ENCODE assay signal across 2 cellular contexts in the genomic region with DNA sequence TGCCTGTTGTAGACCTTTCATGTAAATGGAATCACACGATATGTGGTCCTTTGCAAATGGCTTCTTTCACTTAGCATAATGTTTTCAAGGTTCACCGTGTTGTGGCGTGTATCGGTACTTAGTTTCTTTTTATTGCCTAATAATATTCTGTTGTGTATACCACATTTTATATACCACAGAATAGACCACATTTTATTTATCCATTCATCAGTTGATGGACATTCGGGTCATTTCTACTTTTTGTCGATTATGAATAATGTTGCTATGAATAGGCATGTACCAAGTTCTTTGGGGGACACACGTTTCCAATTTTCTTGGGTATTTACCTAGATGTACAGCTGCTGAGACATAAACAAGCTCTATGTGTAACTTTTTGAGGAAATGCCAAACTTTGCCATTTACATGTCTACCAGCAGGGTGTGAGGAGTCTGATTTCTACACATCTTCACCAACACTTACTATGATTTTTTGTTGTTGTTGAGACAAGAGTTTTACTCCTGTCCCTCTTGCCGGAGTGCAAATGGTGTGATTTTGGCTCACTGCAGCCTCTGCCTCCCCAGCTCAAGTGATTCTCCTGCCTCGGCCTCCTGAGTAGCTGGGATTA.
A peak's percentile ranks its signal among the peaks of the same experiment; 100 is the strongest.
TF ChIP-seq lines count a peak whose summit lies in the region.

No MANE protein-coding gene starts in this region.

TF ChIP-seq in HEK293, 187 proteins besides CTCF, POLR2A, EP300 and RAD21 (continued from another document):
- TF ChIP-seq ZNF610 (tag by site-specific recombination; IDR thresholded peaks at IDR 0.05; ENCODE audit: borderline replicate concordance): no peak
- no peak for TF ChIP-seq ZNF677 (tag by site-specific recombination; IDR thresholded peaks at IDR 0.05)
- no peak for TF ChIP-seq ZNF747 (tag by site-specific recombination; IDR thresholded peaks at IDR 0.05)
- TF ChIP-seq ZBTB17 (tag by site-specific recombination; IDR thresholded peaks at IDR 0.05): no peak
- TF ChIP-seq ZBTB20 (tag by site-specific recombination; IDR thresholded peaks at IDR 0.05): no peak
- TF ChIP-seq, protein P1, sequence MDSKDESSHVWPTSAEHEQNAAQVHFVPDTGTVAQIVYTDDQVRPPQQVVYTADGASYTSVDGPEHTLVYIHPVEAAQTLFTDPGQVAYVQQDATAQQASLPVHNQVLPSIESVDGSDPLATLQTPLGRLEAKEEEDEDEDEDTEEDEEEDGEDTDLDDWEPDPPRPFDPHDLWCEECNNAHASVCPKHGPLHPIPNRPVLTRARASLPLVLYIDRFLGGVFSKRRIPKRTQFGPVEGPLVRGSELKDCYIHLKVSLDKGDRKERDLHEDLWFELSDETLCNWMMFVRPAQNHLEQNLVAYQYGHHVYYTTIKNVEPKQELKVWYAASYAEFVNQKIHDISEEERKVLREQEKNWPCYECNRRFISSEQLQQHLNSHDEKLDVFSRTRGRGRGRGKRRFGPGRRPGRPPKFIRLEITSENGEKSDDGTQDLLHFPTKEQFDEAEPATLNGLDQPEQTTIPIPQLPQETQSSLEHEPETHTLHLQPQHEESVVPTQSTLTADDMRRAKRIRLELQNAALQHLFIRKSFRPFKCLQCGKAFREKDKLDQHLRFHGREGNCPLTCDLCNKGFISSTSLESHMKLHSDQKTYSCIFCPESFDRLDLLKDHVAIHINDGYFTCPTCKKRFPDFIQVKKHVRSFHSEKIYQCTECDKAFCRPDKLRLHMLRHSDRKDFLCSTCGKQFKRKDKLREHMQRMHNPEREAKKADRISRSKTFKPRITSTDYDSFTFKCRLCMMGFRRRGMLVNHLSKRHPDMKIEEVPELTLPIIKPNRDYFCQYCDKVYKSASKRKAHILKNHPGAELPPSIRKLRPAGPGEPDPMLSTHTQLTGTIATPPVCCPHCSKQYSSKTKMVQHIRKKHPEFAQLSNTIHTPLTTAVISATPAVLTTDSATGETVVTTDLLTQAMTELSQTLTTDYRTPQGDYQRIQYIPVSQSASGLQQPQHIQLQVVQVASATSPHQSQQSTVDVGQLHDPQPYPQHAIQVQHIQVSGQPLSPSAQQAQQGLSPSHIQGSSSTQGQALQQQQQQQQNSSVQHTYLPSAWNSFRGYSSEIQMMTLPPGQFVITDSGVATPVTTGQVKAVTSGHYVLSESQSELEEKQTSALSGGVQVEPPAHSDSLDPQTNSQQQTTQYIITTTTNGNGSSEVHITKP (tag by site-specific recombination; IDR thresholded peaks at IDR 0.05): no peak
- no peak for TF ChIP-seq ZNF221 (tag by site-specific recombination; IDR thresholded peaks at IDR 0.05; ENCODE audit: borderline replicate concordance)
- peak; percentile 52; the same call in 1 of the 2 replicates for TF ChIP-seq ZNF10 (tag by site-specific recombination; IDR thresholded peaks at IDR 0.05)
- peak; percentile 78 for TF ChIP-seq ZNF211 (tag by site-specific recombination; IDR thresholded peaks at IDR 0.05; ENCODE audit: low read depth)
- no peak for TF ChIP-seq ZNF654 (tag by site-specific recombination; IDR thresholded peaks at IDR 0.05; ENCODE audit: low read depth)
- TF ChIP-seq, protein P2, sequence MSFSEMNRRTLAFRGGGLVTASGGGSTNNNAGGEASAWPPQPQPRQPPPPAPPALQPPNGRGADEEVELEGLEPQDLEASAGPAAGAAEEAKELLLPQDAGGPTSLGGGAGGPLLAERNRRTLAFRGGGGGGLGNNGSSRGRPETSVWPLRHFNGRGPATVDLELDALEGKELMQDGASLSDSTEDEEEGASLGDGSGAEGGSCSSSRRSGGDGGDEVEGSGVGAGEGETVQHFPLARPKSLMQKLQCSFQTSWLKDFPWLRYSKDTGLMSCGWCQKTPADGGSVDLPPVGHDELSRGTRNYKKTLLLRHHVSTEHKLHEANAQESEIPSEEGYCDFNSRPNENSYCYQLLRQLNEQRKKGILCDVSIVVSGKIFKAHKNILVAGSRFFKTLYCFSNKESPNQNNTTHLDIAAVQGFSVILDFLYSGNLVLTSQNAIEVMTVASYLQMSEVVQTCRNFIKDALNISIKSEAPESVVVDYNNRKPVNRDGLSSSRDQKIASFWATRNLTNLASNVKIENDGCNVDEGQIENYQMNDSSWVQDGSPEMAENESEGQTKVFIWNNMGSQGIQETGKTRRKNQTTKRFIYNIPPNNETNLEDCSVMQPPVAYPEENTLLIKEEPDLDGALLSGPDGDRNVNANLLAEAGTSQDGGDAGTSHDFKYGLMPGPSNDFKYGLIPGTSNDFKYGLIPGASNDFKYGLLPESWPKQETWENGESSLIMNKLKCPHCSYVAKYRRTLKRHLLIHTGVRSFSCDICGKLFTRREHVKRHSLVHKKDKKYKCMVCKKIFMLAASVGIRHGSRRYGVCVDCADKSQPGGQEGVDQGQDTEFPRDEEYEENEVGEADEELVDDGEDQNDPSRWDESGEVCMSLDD (tag by site-specific recombination; IDR thresholded peaks at IDR 0.05): no peak
- TF ChIP-seq KLF7 (tag by site-specific recombination; IDR thresholded peaks at IDR 0.05; ENCODE audit: borderline replicate concordance): no peak
- TF ChIP-seq ZNF202 (tag by site-specific recombination; IDR thresholded peaks at IDR 0.05; ENCODE audit: borderline replicate concordance): no peak
TF ChIP-seq in HEK293: peak in this region for 2.

TF ChIP-seq in K562, 482 proteins besides CTCF, POLR2A, EP300 and RAD21:
- TF ChIP-seq, protein P1 (IDR thresholded peaks at IDR 0.05; ENCODE audit: partially characterized antibody): peak; percentile 37
- no peak for TF ChIP-seq WHSC1 (IDR thresholded peaks at IDR 0.05; ENCODE audit: low read length)
- TF ChIP-seq CEBPG (CRISPR knock-in tag; IDR thresholded peaks at IDR 0.05): no peak
- 0 out of 4 replicates have a peak, but pooled peaks of 1 of the 2 experiments have one; percentile 9 for TF ChIP-seq CEBPG (tag; conservative IDR thresholded peaks at IDR 0.05 in 1 of 2, IDR thresholded peaks at IDR 0.05 in 1 of 2)
